ENCODE assay signal across 7 cellular contexts in genomic region chr19:40523322-40524047, GRCh38. TPM values are rescaled to one million over a fixed set of nuclear protein-coding genes. Genes with fewer than 3 reads are reported as not detected.
A peak's percentile ranks its signal among the peaks of the same experiment; 100 is the strongest.
DNase-seq lines count a peak whose midpoint lies in the region; ATAC-seq, FAIRE-seq and TF ChIP-seq lines count a peak whose summit lies in the region.

No MANE protein-coding gene starts in this region.

- H4K20me1 ChIP-seq in K562 (replicated peaks; ENCODE audit: control insufficient read depth, insufficient read depth, low read length), result no peaks in the 10 kb centered on the region

- in situ Hi-C loops in K562 (cut with MboI), result no loop called here

- H3K9ac ChIP-seq in K562 (ENCODE audit: insufficient read depth in 1 of 2, low read depth in 2 of 2, low read length in 2 of 2), result peak overlapping the region in 1 of 2 experiments; percentile 72; a peak in 3 of 4 replicates

- TF ChIP-seq RAD21 in K562 (CRISPR knock-in tag; conservative IDR thresholded peaks at IDR 0.05 in 1 of 2, IDR thresholded peaks at IDR 0.05 in 1 of 2), result peak; percentile 41 to 69

- H3K79me2 ChIP-seq in K562 (ENCODE audit: control insufficient read depth, insufficient read depth, low read length), result no peaks in the 10 kb centered on the region

- CTCF ChIA-PET in K562 (lab: Yijun Ruan, JAX; ENCODE audit: low intra/inter-chr PET ratio), result interaction anchor here (0.7 kb wide), 1 partner anchor 111 kb away, joined by 5 read pairs; no protein-coding TSS in a partner anchor

- TF ChIP-seq EP300 in K562 (IDR thresholded peaks at IDR 0.05; ENCODE audit: low read length), result no peak

- H3K36me3 ChIP-seq in K562 (ENCODE audit: control insufficient read depth, insufficient read depth, low read length), result no peaks in the 10 kb centered on the region

- H3K27me3 ChIP-seq in K562 (ENCODE audit: control insufficient read depth in 2 of 2, insufficient read depth in 2 of 2, low read length in 2 of 2), result no peaks in the 10 kb centered on the region

- H3K4me2 ChIP-seq in K562 (ENCODE audit: insufficient read depth, low read length), result peak overlapping the region; percentile 60

- POLR2A ChIA-PET in K562 (lab: Yijun Ruan, JAX), result interaction anchor here (0.5 to 1.7 kb wide), 9 partner anchors 14 to 1916 kb away, joined by 3 to 9 read pairs (median 4); no protein-coding TSS in a partner anchor

- TF ChIP-seq CTCF in GM12864 (IDR thresholded peaks at IDR 0.05; ENCODE audit: low read depth, low read length, missing control alignments) (peak; percentile 90), K562 (IDR thresholded peaks at IDR 0.05 in 2 of 3, conservative IDR thresholded peaks at IDR 0.05 in 1 of 3; ENCODE audit: insufficient read depth in 2 of 3, low read depth in 1 of 3, low read length in 3 of 3) (peak; percentile 90 to 95 (median 92))

- DNase-seq in GM12864 (ENCODE audit: low read depth) (peak; percentile 16), NCI-H1105 (lab: John Stamatoyannopoulos, UW) (peak; percentile 54), SKM-1 (lab: John Stamatoyannopoulos, UW; ENCODE audit: unreplicated experiment) (peak; percentile 51), K562 (ENCODE audit: extremely low read depth in 1 of 4, low spot score in 3 of 4) (peak; percentile 70 to 88 (median 77)), iris pigment epithelial cell (ENCODE audit: low read depth) (peak; percentile 59)
- DNase-seq in stimulated activated CD8-positive, alpha-beta memory T cell treated with anti-CD3 and anti-CD28 coated beads, Interleukin-4, amount 100 ng/mL, for 48 hours, result peak; percentile 68

- TF ChIP-seq POLR2A in K562 (conservative IDR thresholded peaks at IDR 0.05), result no peak

- intact Hi-C loops in K562 (cut with micrococcal nuclease), result loop anchor here (2.0 to 5.0 kb wide), 2 partner anchors 81 to 219 kb away; partner anchors contain the start of gene SERTAD3

- ATAC-seq in K562 (peak; percentile 92), HG02763 (IDR thresholded peaks at IDR 0.05; ENCODE audit: unreplicated experiment) (no peak)

- peak overlapping the region; percentile 75 for H2AFZ ChIP-seq in K562 (ENCODE audit: low read depth, low read length)

- FAIRE-seq in K562 (lab: Jason Lieb, UNC), result peak; percentile 80

- peak overlapping the region; percentile 54 for H3K27ac ChIP-seq in K562 (ENCODE audit: extremely low read depth, low read depth, low read length)

- H3K9me3 ChIP-seq in K562 (replicated peaks; ENCODE audit: control insufficient read depth, insufficient read depth, low read depth, low read length), result no peaks in the 10 kb centered on the region

- H3K4me3 ChIP-seq in GM12864 (ENCODE audit: low read depth, low read length) (no peak overlapping the region), K562 (0 out of 2 replicates have a peak overlapping the region, but pooled peaks have one; percentile 5)

- peaks cover 41 to 62% of the 10 kb centered on the region in 2 experiments for H3K4me1 ChIP-seq in K562 (replicated peaks in 1 of 2; ENCODE audit: control insufficient read depth in 2 of 2, insufficient read depth in 2 of 2, low read length in 2 of 2)

- WGBS in K562 (ENCODE audit: insufficient coverage, low coverage, missing lambda C conversion rate), result 27% methylated on average over 17 of the region's 17 CpGs

- no peaks in the 10 kb centered on the region for H3K9me1 ChIP-seq in K562 (ENCODE audit: control insufficient read depth, insufficient read depth, low read length)

- no TSS peak for BruUV-seq in K562 (replicated peaks; lab: Mats Ljungman, UMichigan)

TF ChIP-seq in K562, 482 proteins besides CTCF, POLR2A, EP300 and RAD21 (continues in another document):
- TF ChIP-seq NFIC (IDR thresholded peaks at IDR 0.05) (peak; percentile 84), UBTF (IDR thresholded peaks at IDR 0.05; ENCODE audit: borderline replicate concordance in 1 of 2, low read depth in 2 of 2, low read length in 2 of 2) (0 out of 4 replicates have a peak, but pooled peaks of 1 of the 2 experiments have one; percentile 57), RFX7 (CRISPR knock-in tag; IDR thresholded peaks at IDR 0.05) (no peak)

RNA-seq across cellular contexts. Expression of gene SHKBP1, which starts 53.2 kb away (rescaled TPM):
- total RNA-seq in K562 (2011; cell fraction: chromatin; rRNA removed; ENCODE audit: low replicate concordance), result 33.3 and 146 TPM in 2 replicates
- total RNA-seq in K562 (2011; cell fraction: nucleolus; rRNA removed), result 62.0 and 84.4 TPM in 2 replicates
- total RNA-seq in K562 (2011; cell fraction: nucleoplasm; rRNA removed), result 39.4 and 65.9 TPM in 2 replicates
- total RNA-seq in K562 (2014; rRNA removed), result 33.7 and 48.0 TPM in 2 replicates
- total RNA-seq in K562 (2014; rRNA removed; fragmentation: Illumina TruSeq; extraction: Trizol), result 6.6 and 9.6 TPM in 2 replicates
- 17.5 and 22.3 TPM in 2 replicates for total RNA-seq in K562 (2015; rRNA removed; fragmentation: Illumina TruSeq; extraction: Trizol)
- total RNA-seq in K562 (2021), result 54.5 and 58.1 TPM in 2 replicates
- 18.9 and 24.4 TPM in 2 replicates for polyA plus RNA-seq in K562 (2011; rRNA removed)
- 34.0 and 79.0 TPM in 2 replicates for polyA plus RNA-seq in K562 (2011; cell fraction: cytosol; rRNA removed)
- 68.6 and 104 TPM in 2 replicates for polyA plus RNA-seq in K562 (2011; cell fraction: nucleus; rRNA removed)
- polyA plus RNA-seq in K562 (2012), result 56.1 and 106 TPM in 2 replicates
- polyA plus RNA-seq in K562 (2014; fragmentation: Illumina TruSeq; extraction: Trizol), result 33.7 and 42.0 TPM in 2 replicates
- polyA plus RNA-seq in K562 (2014; fragmentation: Nextera tagmentation; extraction: Ambion mirVana), result 1 to 10 TPM; 1.2 to 4.9 TPM
- polyA plus RNA-seq in K562 (2014; rRNA removed), result 34.2 and 40.4 TPM in 2 replicates
- 11.5 and 17.4 TPM in 2 replicates for polyA minus RNA-seq in K562 (2011; rRNA and poly(A)+ RNA removed)
- polyA minus RNA-seq in K562 (2011; cell fraction: cytosol; rRNA and poly(A)+ RNA removed), result 53.0 and 61.0 TPM in 2 replicates
- polyA minus RNA-seq in K562 (2011; cell fraction: nucleus; rRNA and poly(A)+ RNA removed), result 18.8 and 19.9 TPM in 2 replicates

RNA-seq across cellular contexts. Expression of gene SPTBN4, which starts 56.7 kb away (rescaled TPM):
- 5.7 and 11.0 TPM in 2 replicates for total RNA-seq in K562 (2011; cell fraction: chromatin; rRNA removed; ENCODE audit: low replicate concordance)
- 3.8 and 4.5 TPM in 2 replicates for total RNA-seq in K562 (2011; cell fraction: nucleolus; rRNA removed)
- total RNA-seq in K562 (2011; cell fraction: nucleoplasm; rRNA removed), result 5.3 and 6.9 TPM in 2 replicates
- total RNA-seq in K562 (2014; rRNA removed), result 0.86 and 2.0 TPM in 2 replicates
- total RNA-seq in K562 (2014; rRNA removed; fragmentation: Illumina TruSeq; extraction: Trizol), result 0.16 and 0.47 TPM in 2 replicates
- 0.83 and 1.3 TPM in 2 replicates for total RNA-seq in K562 (2015; rRNA removed; fragmentation: Illumina TruSeq; extraction: Trizol)
- total RNA-seq in K562 (2021), result 1.5 and 1.6 TPM in 2 replicates
- polyA plus RNA-seq in K562 (2011; rRNA removed), result 1.2 and 1.3 TPM in 2 replicates
- polyA plus RNA-seq in K562 (2011; cell fraction: cytosol; rRNA removed), result 0.94 and 1.8 TPM in 2 replicates
- polyA plus RNA-seq in K562 (2011; cell fraction: nucleus; rRNA removed), result 2.6 and 3.5 TPM in 2 replicates
- polyA plus RNA-seq in K562 (2012), result 1.7 and 1.9 TPM in 2 replicates
- polyA plus RNA-seq in K562 (2014; fragmentation: Illumina TruSeq; extraction: Trizol), result 0.51 and 0.70 TPM in 2 replicates
- under 1 TPM; 0.01 to 0.10 TPM for polyA plus RNA-seq in K562 (2014; fragmentation: Nextera tagmentation; extraction: Ambion mirVana)
- 1.2 and 1.3 TPM in 2 replicates for polyA plus RNA-seq in K562 (2014; rRNA removed)
- 1.1 and 1.5 TPM in 2 replicates for polyA minus RNA-seq in K562 (2011; rRNA and poly(A)+ RNA removed)
- 0.38 and 0.46 TPM in 2 replicates for polyA minus RNA-seq in K562 (2011; cell fraction: cytosol; rRNA and poly(A)+ RNA removed)
- 0.81 and 1.4 TPM in 2 replicates for polyA minus RNA-seq in K562 (2011; cell fraction: nucleus; rRNA and poly(A)+ RNA removed)

RNA-seq across cellular contexts. Expression of gene BLVRB, which starts 57.9 kb away (rescaled TPM):
- 26.9 and 65.0 TPM in 2 replicates for total RNA-seq in K562 (2011; cell fraction: chromatin; rRNA removed; ENCODE audit: low replicate concordance)
- total RNA-seq in K562 (2011; cell fraction: nucleolus; rRNA removed), result 107 and 125 TPM in 2 replicates
- total RNA-seq in K562 (2011; cell fraction: nucleoplasm; rRNA removed), result 74.7 and 75.7 TPM in 2 replicates
- total RNA-seq in K562 (2014; rRNA removed) (749 and 813 TPM in 2 replicates), K562 (2014; rRNA removed; fragmentation: Illumina TruSeq; extraction: Trizol) (110 and 229 TPM in 2 replicates), K562 (2015; rRNA removed; fragmentation: Illumina TruSeq; extraction: Trizol) (331 and 332 TPM in 2 replicates), K562 (2021) (457 and 476 TPM in 2 replicates)
- polyA plus RNA-seq in K562 (2011; rRNA removed) (368 and 461 TPM in 2 replicates), K562 (2014; fragmentation: Illumina TruSeq; extraction: Trizol) (260 and 428 TPM in 2 replicates), K562 (2014; fragmentation: Nextera tagmentation; extraction: Ambion mirVana) (100 to 1,000 TPM in 1 of 2 experiments, 10 to 100 TPM in 1; 81.1 to 184 TPM), K562 (2014; rRNA removed) (634 and 677 TPM in 2 replicates)
- polyA plus RNA-seq in K562 (2011; cell fraction: cytosol; rRNA removed), result 836 and 2,229 TPM in 2 replicates
- polyA plus RNA-seq in K562 (2011; cell fraction: nucleus; rRNA removed), result 252 and 288 TPM in 2 replicates
- 416 and 585 TPM in 2 replicates for polyA plus RNA-seq in K562 (2012)
- 85.4 and 138 TPM in 2 replicates for polyA minus RNA-seq in K562 (2011; rRNA and poly(A)+ RNA removed)
- 198 and 225 TPM in 2 replicates for polyA minus RNA-seq in K562 (2011; cell fraction: cytosol; rRNA and poly(A)+ RNA removed)
- 34.6 and 38.7 TPM in 2 replicates for polyA minus RNA-seq in K562 (2011; cell fraction: nucleus; rRNA and poly(A)+ RNA removed)

Comparison
In these comparisons a context has a peak if more than half of its experiments do, and no peak if none do; other contexts are left out.
1. DNase-seq: peak in every context shown above with its lines; median percentile 77 in K562; 68 in stimulated activated CD8-positive, alpha-beta memory T cell treated with anti-CD3 and anti-CD28 coated beads, Interleukin-4, amount 100 ng/mL, for 48 hours; 59 in iris pigment epithelial cell; 54 in NCI-H1105; 51 in SKM-1; 16 in GM12864.